Comparison of ENCODE assay signal across 11 cellular contexts in the genomic region with DNA sequence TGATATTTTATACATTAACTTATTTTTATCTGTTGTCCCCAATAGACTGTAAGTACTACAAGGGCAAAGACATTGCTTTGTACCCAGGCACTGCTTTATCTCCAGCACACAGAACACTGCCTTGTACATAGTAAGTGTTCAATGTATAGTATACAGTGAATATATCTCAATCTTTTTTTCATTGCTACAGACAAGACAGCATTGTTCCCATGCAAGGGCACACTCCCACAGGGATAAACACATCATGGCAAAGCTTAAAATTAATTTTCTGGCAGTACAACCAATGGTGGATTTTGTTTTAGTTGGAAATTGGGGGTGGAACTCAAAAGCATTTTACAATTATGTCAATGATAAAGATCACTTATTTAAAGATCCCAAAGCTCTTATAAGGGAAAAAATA.
"Had no signal": no experiment of that assay in that cellular context is flagged by ENCODE, and none has a peak within 500 bp of the region (broad histone marks: within the 10 kb centered on the region; RNA-seq: fewer than 3 reads in every experiment).

No MANE protein-coding gene starts in this region.

- H3K4me1 ChIP-seq: HAP-1 had no signal

- H3K27ac ChIP-seq: GM23248, HL-60, KMS-11 had no signal

- H2AFZ ChIP-seq: GM23248 had no signal

- H3K9ac ChIP-seq: GM23248, KMS-11 had no signal

- H3K27me3 Mint-ChIP-seq: IgD-negative memory B cell had no signal

- H3K4me3 Mint-ChIP-seq: HFFc6, IgD-negative memory B cell had no signal

- H3K9me3 Mint-ChIP-seq: HFFc6, IgD-negative memory B cell had no signal

- H3K27ac Mint-ChIP-seq: HFFc6, IgD-negative memory B cell had no signal

- H3K36me3 ChIP-seq: HAP-1 had no signal

- H3K9me3 ChIP-seq: HAP-1 had no signal

- DNase-seq: GM23248, GOT3, H7, HFFc6, KBM-7 had no signal

- H3K4me3 ChIP-seq: GM23248, HAP-1 had no signal

- H3K4me2 ChIP-seq: KMS-11 had no signal

- ATAC-seq: HCT116, HepG2 had no signal
